ENCODE assay signal across 10 cellular contexts in the genomic region with DNA sequence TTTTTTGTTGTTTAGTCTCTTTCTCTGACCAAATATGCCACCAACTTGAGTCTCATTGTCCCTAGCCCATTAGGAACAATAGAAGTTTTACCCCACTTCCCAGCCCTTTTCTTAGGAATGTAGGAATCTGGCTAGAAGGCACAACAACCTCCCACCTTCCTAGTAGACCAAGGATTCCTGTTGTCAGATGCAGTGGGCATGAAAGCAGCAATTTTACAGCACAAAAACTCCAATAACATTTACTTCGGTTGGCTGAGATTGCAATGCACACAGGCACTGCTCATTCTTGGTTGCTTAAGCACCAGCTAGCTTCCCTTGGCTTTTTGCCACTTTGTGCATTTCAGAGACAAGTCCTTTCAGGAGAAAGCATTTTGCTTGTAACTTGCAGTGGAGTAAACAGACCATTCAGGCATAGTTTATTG.
DNase-seq lines count a peak whose midpoint lies in the region; ATAC-seq lines count a peak whose summit lies in the region.
"Had no signal": no experiment of that assay in that cellular context is flagged by ENCODE, and none has a peak within 500 bp of the region (broad histone marks: within the 10 kb centered on the region; RNA-seq: fewer than 3 reads in every experiment).

No MANE protein-coding gene starts in this region.

- ATAC-seq in HG03108 (IDR thresholded peaks at IDR 0.05; ENCODE audit: unreplicated experiment) (no peak), GM18858 (IDR thresholded peaks at IDR 0.05; ENCODE audit: unreplicated experiment) (no peak)
- ATAC-seq: left ventricle myocardium superior had no signal

- DNase-seq in Daoy (ENCODE audit: low read depth) (peak; percentile 59), NCI-H2029 (lab: John Stamatoyannopoulos, UW) (peak; percentile 59), dermis blood vessel endothelial cell (peak; percentile 48), medulla oblongata (ENCODE audit: extremely low spot score) (peak; percentile 63), GOT3 (lab: John Stamatoyannopoulos, UW) (no peak), islet precursor cell (no peak)
- DNase-seq: activated CD4-positive, CD25-positive, alpha-beta regulatory T cell; left ventricle myocardium superior had no signal

Comparison
In these comparisons a context has a peak if more than half of its experiments do, and no peak if none do; other contexts are left out.
1. DNase-seq: peak in Daoy (single experiment), NCI-H2029 (single experiment), dermis blood vessel endothelial cell (single experiment) and medulla oblongata (single experiment); none in GOT3 (single experiment) and islet precursor cell (single experiment).